12 cellular contexts compared by ENCODE assay signal in genomic region chr18:22560283-22560627, GRCh38.
DNase-seq lines count a peak whose midpoint lies in the region; ATAC-seq, FAIRE-seq and TF ChIP-seq lines count a peak whose summit lies in the region.
"Had no signal": no experiment of that assay in that cellular context is flagged by ENCODE, and none has a peak within 500 bp of the region (broad histone marks: within the 10 kb centered on the region; RNA-seq: fewer than 3 reads in every experiment).

No MANE protein-coding gene starts in this region.

- peak overlapping the region; percentile 71 for H3K4me3 Mint-ChIP-seq in stimulated activated naive CD8-positive, alpha-beta T cell treated with anti-CD3 and anti-CD28 coated beads, Interleukin-15, Interleukin-2, amounts not matched to agents 100 ng/mL and 50 ng/mL, for 24 hours
- H3K4me3 Mint-ChIP-seq in neural crest cell = peak overlapping the region; percentile 90

- peaks cover 63% of the 10 kb centered on the region for H3K27me3 Mint-ChIP-seq in stimulated activated naive CD8-positive, alpha-beta T cell treated with anti-CD3 and anti-CD28 coated beads, Interleukin-15, Interleukin-2, amounts not matched to agents 100 ng/mL and 50 ng/mL, for 24 hours
- peaks cover 84% of the 10 kb centered on the region for H3K27me3 Mint-ChIP-seq in neural crest cell (ENCODE audit: low read depth)

- no peaks in the 10 kb centered on the region for H3K4me1 ChIP-seq in fibroblast of lung (ENCODE audit: control insufficient read depth, extremely low read depth, insufficient read depth, low read length)

- TF ChIP-seq CTCF in fibroblast of lung (conservative IDR thresholded peaks at IDR 0.05 in 1 of 2, IDR thresholded peaks at IDR 0.05 in 1 of 2; ENCODE audit: low read depth in 1 of 2, low read length in 2 of 2) (no peak), neural crest cell (conservative IDR thresholded peaks at IDR 0.05) (no peak)

- H3K4me3 ChIP-seq in fibroblast of lung (replicated peaks in 1 of 4; ENCODE audit: control extremely low read depth in 1 of 4, insufficient read depth in 1 of 4, low read depth in 3 of 4, low read length in 4 of 4) = peak overlapping the region in 3 of 4 experiments; percentile 49 to 55 (median 53)

- no peak for FAIRE-seq in H54 (lab: Jason Lieb, UNC)
- FAIRE-seq: GM18507 had no signal

- no peak for TF ChIP-seq POLR2A in H54 (IDR thresholded peaks at IDR 0.05; ENCODE audit: low read depth, low read length)

- no peaks in the 10 kb centered on the region for H3K36me3 Mint-ChIP-seq in stimulated activated naive CD8-positive, alpha-beta T cell treated with anti-CD3 and anti-CD28 coated beads, Interleukin-15, Interleukin-2, amounts not matched to agents 100 ng/mL and 50 ng/mL, for 24 hours (ENCODE audit: low read depth)
- H3K36me3 Mint-ChIP-seq in neural crest cell (ENCODE audit: low read depth) = no peaks in the 10 kb centered on the region
- H3K36me3 Mint-ChIP-seq: CD4-positive, CD25-positive, alpha-beta regulatory T cell had no signal

- H3K27me3 ChIP-seq in fibroblast of lung (ENCODE audit: control insufficient read depth, insufficient read depth, low read length) = no peaks in the 10 kb centered on the region

- H3K4me2 ChIP-seq in fibroblast of lung (ENCODE audit: extremely low read depth, insufficient read depth, low read length) = peak overlapping the region; percentile 98

- H3K36me3 ChIP-seq in fibroblast of lung (ENCODE audit: control insufficient read depth, insufficient read depth, low read length) = no peaks in the 10 kb centered on the region

- H4K20me1 ChIP-seq in fibroblast of lung (ENCODE audit: control insufficient read depth, extremely low read depth, insufficient read depth, low read length) = no peaks in the 10 kb centered on the region

- no peak for ATAC-seq in stimulated activated naive CD8-positive, alpha-beta T cell treated with anti-CD3 and anti-CD28 coated beads, Interleukin-15, Interleukin-2, amounts not matched to agents 100 U/mL and 50 U/mL, for 24 hours
- no peak for ATAC-seq in GM21381 (IDR thresholded peaks at IDR 0.05; ENCODE audit: unreplicated experiment)

- H3K4me1 Mint-ChIP-seq in stimulated activated naive CD8-positive, alpha-beta T cell treated with anti-CD3 and anti-CD28 coated beads, Interleukin-15, Interleukin-2, amounts not matched to agents 100 ng/mL and 50 ng/mL, for 24 hours (ENCODE audit: low read depth) = peaks cover 6% of the 10 kb centered on the region
- H3K4me1 Mint-ChIP-seq in neural crest cell = peaks cover 7% of the 10 kb centered on the region

- H3K79me2 ChIP-seq in fibroblast of lung (ENCODE audit: control insufficient read depth, insufficient read depth, low read length) = no peaks in the 10 kb centered on the region

- peak overlapping the region; percentile 85 for H2AFZ ChIP-seq in fibroblast of lung (ENCODE audit: low read length)

- peak overlapping the region; percentile 85 for H3K27ac ChIP-seq in fibroblast of lung (ENCODE audit: insufficient read depth, low read length)

- H3K27ac Mint-ChIP-seq in stimulated activated naive CD8-positive, alpha-beta T cell treated with anti-CD3 and anti-CD28 coated beads, Interleukin-15, Interleukin-2, amounts not matched to agents 100 ng/mL and 50 ng/mL, for 24 hours = no peak overlapping the region
- no peak overlapping the region for H3K27ac Mint-ChIP-seq in neural crest cell (ENCODE audit: unreplicated experiment)
- H3K27ac Mint-ChIP-seq: CD4-positive, CD25-positive, alpha-beta regulatory T cell had no signal

- H3K9ac ChIP-seq in fibroblast of lung (ENCODE audit: insufficient read depth, low read length) = peak overlapping the region; percentile 79

- no peak for DNase-seq in stimulated activated naive CD8-positive, alpha-beta T cell treated with anti-CD3 and anti-CD28 coated beads, Interleukin-15, Interleukin-2, amounts not matched to agents 100 U/mL and 50 U/mL, for 24 hours
- DNase-seq in fibroblast of lung (ENCODE audit: low read depth in 2 of 2) (no peak), neural crest cell (ENCODE audit: low read depth, low spot score) (no peak), COLO668 (lab: John Stamatoyannopoulos, UW; ENCODE audit: unreplicated experiment) (no peak), H54 (ENCODE audit: insufficient read length, low spot score) (no peak), OCI-M1 (lab: John Stamatoyannopoulos, UW) (no peak)
- DNase-seq: activated CD4-positive, alpha-beta T cell treated with anti-CD3 and anti-CD28 coated beads, Interleukin-2, amount 50 U/mL, for 4 hours; CD4-positive, CD25-positive, alpha-beta regulatory T cell; Karpas-422 had no signal

- H3K9me3 ChIP-seq in fibroblast of lung (ENCODE audit: control insufficient read depth, insufficient read depth, low read depth, low read length) = no peaks in the 10 kb centered on the region

- no peaks in the 10 kb centered on the region for H3K9me3 Mint-ChIP-seq in stimulated activated naive CD8-positive, alpha-beta T cell treated with anti-CD3 and anti-CD28 coated beads, Interleukin-15, Interleukin-2, amounts not matched to agents 100 ng/mL and 50 ng/mL, for 24 hours
- H3K9me3 Mint-ChIP-seq in neural crest cell = no peaks in the 10 kb centered on the region
